In genomic region chr11:80638296-80638695, GRCh38 we compare ENCODE assay signal across 19 cellular contexts.
DNase-seq lines count a peak whose midpoint lies in the region; ATAC-seq and TF ChIP-seq lines count a peak whose summit lies in the region.
"Had no signal": no experiment of that assay in that cellular context is flagged by ENCODE, and none has a peak within 500 bp of the region (broad histone marks: within the 10 kb centered on the region; RNA-seq: fewer than 3 reads in every experiment).

No MANE protein-coding gene starts in this region.

- H3K9me3 Mint-ChIP-seq in MCF 10A (ENCODE audit: unreplicated experiment): no peaks in the 10 kb centered on the region

- TF ChIP-seq POLR2A in breast epithelium (IDR thresholded peaks at IDR 0.05): no peak

- no peaks in the 10 kb centered on the region for H3K36me3 ChIP-seq in breast epithelium
- H3K36me3 ChIP-seq in RWPE2 (ENCODE audit: low read depth): no peaks in the 10 kb centered on the region
- H3K36me3 ChIP-seq: BLaER1 had no signal

- POLR2A ChIA-PET in MCF 10A (lab: Yijun Ruan, JAX): interaction anchor here (0.7 kb wide), 1 partner anchor 183 kb away, joined by 3 read pairs; no protein-coding TSS in a partner anchor

- no peaks in the 10 kb centered on the region for H3K36me3 Mint-ChIP-seq in MCF 10A (ENCODE audit: insufficient read depth, unreplicated experiment)
- H3K36me3 Mint-ChIP-seq: T-cell had no signal

- CTCF ChIA-PET in MCF 10A (lab: Yijun Ruan, JAX): no interaction called here

- TF ChIP-seq CTCF in MCF 10A (IDR thresholded peaks at IDR 0.05; ENCODE audit: unreplicated experiment) (no peak), breast epithelium (IDR thresholded peaks at IDR 0.05) (no peak), RWPE2 (IDR thresholded peaks at IDR 0.05; ENCODE audit: poor library complexity, severe bottlenecking) (no peak), foreskin keratinocyte (conservative IDR thresholded peaks at IDR 0.05) (no peak)

- BruUV-seq in MCF 10A (replicated peaks; lab: Mats Ljungman, UMichigan): no TSS peak

- H3K27me3 ChIP-seq in breast epithelium (no peaks in the 10 kb centered on the region), RWPE2 (ENCODE audit: insufficient read depth, poor library complexity, severe bottlenecking) (no peaks in the 10 kb centered on the region), foreskin keratinocyte (no peaks in the 10 kb centered on the region)
- H3K27me3 ChIP-seq: BLaER1 had no signal

- intact Hi-C loops in MCF 10A (cut with micrococcal nuclease): no loop called here
- intact Hi-C loops in breast epithelium (cut with DNase I; ENCODE audit: low total_unique reads): no loop called here
- intact Hi-C loops in posterior cingulate gyrus (cut with DNase I): no loop called here

- H3K27ac ChIP-seq in breast epithelium (no peak overlapping the region), RWPE2 (ENCODE audit: poor library complexity, severe bottlenecking) (peak overlapping the region; percentile 19), foreskin keratinocyte (no peak overlapping the region)
- H3K27ac ChIP-seq: BLaER1 had no signal

- no peak overlapping the region for H3K4me3 ChIP-seq in breast epithelium
- no peak overlapping the region for H3K4me3 ChIP-seq in RWPE2 (ENCODE audit: severe bottlenecking)
- H3K4me3 ChIP-seq: BLaER1 had no signal

- DNase-seq in MCF 10A (ENCODE audit: unreplicated experiment) (peak; percentile 58), breast epithelium (ENCODE audit: low spot score in 2 of 2) (no peak), RWPE2 (ENCODE audit: low spot score) (peak; percentile 68), foreskin keratinocyte (peak; percentile 82 to 93), posterior cingulate gyrus (no peak), hippocampal formation (lab: John Stamatoyannopoulos, UW) (no peak), GF-D8 (lab: John Stamatoyannopoulos, UW) (no peak)
- DNase-seq: HFFc6, KG1, NCI-H1092, NCI-H146, NCI-H2081 treated with DMSO at 0.1 percent for 48 hours, NCI-H2227 treated with DMSO at 0.1 percent for 48 hours, NCI-H526 treated with DMSO at 0.1 percent for 48 hours, SK-N-SH, T-cell had no signal

- ATAC-seq in RWPE2 (ENCODE audit: low read depth): peak; percentile 96
- ATAC-seq in foreskin keratinocyte: peak; percentile 99
- ATAC-seq: HepG2, Right ventricle myocardium inferior, T-cell had no signal

- H3K27me3 Mint-ChIP-seq in MCF 10A (ENCODE audit: insufficient read depth, unreplicated experiment): no peaks in the 10 kb centered on the region
- H3K27me3 Mint-ChIP-seq: T-cell had no signal

- H3K27ac Mint-ChIP-seq in MCF 10A (ENCODE audit: low read depth, unreplicated experiment): peak overlapping the region; percentile 4
- H3K27ac Mint-ChIP-seq: HFFc6, T-cell had no signal

- peaks cover 22% of the 10 kb centered on the region for H3K4me1 Mint-ChIP-seq in MCF 10A (ENCODE audit: insufficient read depth, unreplicated experiment)
- H3K4me1 Mint-ChIP-seq: T-cell had no signal

- no peak overlapping the region for H3K4me3 Mint-ChIP-seq in MCF 10A (ENCODE audit: unreplicated experiment)
- H3K4me3 Mint-ChIP-seq: HFFc6, T-cell had no signal

- H3K9me3 ChIP-seq in breast epithelium (no peaks in the 10 kb centered on the region), RWPE2 (ENCODE audit: severe bottlenecking) (no peaks in the 10 kb centered on the region)
- H3K9me3 ChIP-seq: BLaER1, SK-N-SH had no signal

- H3K4me1 ChIP-seq in breast epithelium (no peaks in the 10 kb centered on the region), RWPE2 (ENCODE audit: insufficient read depth, poor library complexity, severe bottlenecking) (peaks cover 6% of the 10 kb centered on the region), foreskin keratinocyte (no peaks in the 10 kb centered on the region)
- H3K4me1 ChIP-seq: BLaER1 had no signal

Comparison
In these comparisons a context has a peak if more than half of its experiments do, and no peak if none do; other contexts are left out.
1. DNase-seq: peak in MCF 10A (single experiment), RWPE2 (single experiment) and foreskin keratinocyte (2 of 2); none in breast epithelium (0 of 2), posterior cingulate gyrus (0 of 10), hippocampal formation (0 of 2) and GF-D8 (single experiment).